In the genomic region with DNA sequence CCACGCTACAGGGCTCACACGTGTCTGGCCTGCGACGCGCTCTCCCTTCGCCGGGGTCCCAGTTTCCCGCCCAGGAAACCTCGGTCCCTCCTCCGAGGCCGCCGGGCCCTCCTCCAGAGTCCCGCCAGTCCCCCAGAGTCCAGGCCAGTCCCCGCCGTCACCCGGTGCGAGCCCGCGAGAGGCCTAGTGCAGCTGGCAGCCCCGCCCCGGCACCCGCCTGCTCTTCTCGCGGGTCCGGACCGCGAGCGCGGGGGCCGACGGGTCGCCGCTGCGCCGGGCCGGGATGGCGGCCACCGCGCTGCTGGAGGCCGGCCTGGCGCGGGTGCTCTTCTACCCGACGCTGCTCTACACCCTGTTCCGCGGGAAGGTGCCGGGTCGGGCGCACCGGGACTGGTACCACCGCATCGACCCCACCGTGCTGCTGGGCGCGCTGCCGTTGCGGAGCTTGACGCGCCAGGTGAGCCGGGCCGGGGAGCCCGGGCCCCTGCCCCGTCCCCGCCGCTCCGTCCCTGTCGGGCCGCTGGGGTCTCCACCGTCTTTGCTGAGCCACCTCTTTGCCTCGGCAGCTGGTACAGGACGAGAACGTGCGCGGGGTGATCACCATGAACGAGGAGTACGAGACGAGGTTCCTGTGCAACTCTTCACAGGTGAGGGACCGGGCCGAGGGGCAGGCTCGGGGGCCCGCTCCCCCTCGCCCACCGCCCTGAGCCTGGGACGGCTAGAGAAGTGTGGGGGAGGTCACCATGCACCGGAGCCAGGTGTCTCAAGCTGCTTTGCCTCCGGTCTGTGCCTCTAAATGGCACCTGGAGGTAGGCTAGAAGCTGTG, we compare ENCODE assay signal across 8 cellular contexts. TPM values are rescaled to one million over a fixed set of nuclear protein-coding genes. Genes with fewer than 3 reads are reported as not detected.
DNase-seq lines count a peak whose midpoint lies in the region; ATAC-seq lines count a peak whose summit lies in the region.

A gene with protein sequence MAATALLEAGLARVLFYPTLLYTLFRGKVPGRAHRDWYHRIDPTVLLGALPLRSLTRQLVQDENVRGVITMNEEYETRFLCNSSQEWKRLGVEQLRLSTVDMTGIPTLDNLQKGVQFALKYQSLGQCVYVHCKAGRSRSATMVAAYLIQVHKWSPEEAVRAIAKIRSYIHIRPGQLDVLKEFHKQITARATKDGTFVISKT (plus strand): TSS at position 260 of the 826 bp plus-strand sequence. CDS start 24 bp downstream, at position 284.

- H3K9me3 Mint-ChIP-seq in activated CD4-positive, alpha-beta memory T cell treated with anti-CD3 and anti-CD28 coated beads, Interleukin-2, amount 10 ng/mL, durations not matched to agents 7 days and 5 days, result no peaks in the 10 kb centered on the region
- H3K9me3 Mint-ChIP-seq in memory B cell, result no peaks in the 10 kb centered on the region

- H3K27me3 ChIP-seq in effector memory CD4-positive, alpha-beta T cell (replicated peaks; ENCODE audit: control insufficient read depth, insufficient read depth, low read length, poor library complexity, severe bottlenecking), result no peaks in the 10 kb centered on the region

- no peaks in the 10 kb centered on the region for H3K27me3 Mint-ChIP-seq in activated CD4-positive, alpha-beta memory T cell treated with anti-CD3 and anti-CD28 coated beads, Interleukin-2, amount 10 ng/mL, durations not matched to agents 7 days and 5 days
- no peaks in the 10 kb centered on the region for H3K27me3 Mint-ChIP-seq in memory B cell

- H3K36me3 Mint-ChIP-seq in activated CD4-positive, alpha-beta memory T cell treated with anti-CD3 and anti-CD28 coated beads, Interleukin-2, amount 10 ng/mL, durations not matched to agents 7 days and 5 days (ENCODE audit: low read depth), result peaks cover 6% of the 10 kb centered on the region
- no peaks in the 10 kb centered on the region for H3K36me3 Mint-ChIP-seq in memory B cell

- H3K4me1 ChIP-seq in effector memory CD4-positive, alpha-beta T cell (ENCODE audit: control insufficient read depth, insufficient read depth, low read length, poor library complexity, severe bottlenecking), result peaks cover 16% of the 10 kb centered on the region

- CTCF ChIA-PET in activated CD4-positive, alpha-beta memory T cell treated with anti-CD3 and anti-CD28 coated beads, Interleukin-2, amount 10 ng/mL, durations not matched to agents 7 days and 5 days (lab: Charles Lee), result interaction anchor here (1.1 to 2.0 kb wide), 8 partner anchors 10 to 294 kb away, joined by 3 to 12 read pairs (median 6); a partner anchor contains a TSS

- peaks cover 25% of the 10 kb centered on the region for H3K4me1 Mint-ChIP-seq in activated CD4-positive, alpha-beta memory T cell treated with anti-CD3 and anti-CD28 coated beads, Interleukin-2, amount 10 ng/mL, durations not matched to agents 7 days and 5 days
- peaks cover 10% of the 10 kb centered on the region for H3K4me1 Mint-ChIP-seq in memory B cell

- peak within 1 kb of the TSS; percentile 79 for H3K4me3 Mint-ChIP-seq in activated CD4-positive, alpha-beta memory T cell treated with anti-CD3 and anti-CD28 coated beads, Interleukin-2, amount 10 ng/mL, durations not matched to agents 7 days and 5 days
- peak within 1 kb of the TSS; percentile 84 for H3K4me3 Mint-ChIP-seq in memory B cell

- POLR2A ChIA-PET in activated CD4-positive, alpha-beta memory T cell treated with anti-CD3 and anti-CD28 coated beads, Interleukin-2, amount 10 ng/mL, durations not matched to agents 7 days and 5 days (lab: Charles Lee), result interaction anchor here (0.7 to 4.3 kb wide), 17 partner anchors 8 to 351 kb away, joined by 3 to 85 read pairs (median 4); a partner anchor contains a TSS

- H3K27ac Mint-ChIP-seq in activated CD4-positive, alpha-beta memory T cell treated with anti-CD3 and anti-CD28 coated beads, Interleukin-2, amount 10 ng/mL, durations not matched to agents 7 days and 5 days, result peak within 1 kb of the TSS; percentile 65
- peak within 1 kb of the TSS; percentile 61 for H3K27ac Mint-ChIP-seq in memory B cell

- H3K27ac ChIP-seq in effector memory CD4-positive, alpha-beta T cell (ENCODE audit: insufficient read depth, low read length, poor library complexity, severe bottlenecking), result peak within 1 kb of the TSS; percentile 72

- ATAC-seq in GM18517 (IDR thresholded peaks at IDR 0.05; ENCODE audit: unreplicated experiment) (peak; percentile 64), HG03039 (IDR thresholded peaks at IDR 0.05; ENCODE audit: unreplicated experiment) (peak; percentile 86), memory B cell (ENCODE audit: low read depth) (peak; percentile 91)

- in situ Hi-C loops in ACHN (cut with HindIII; ENCODE audit: low pct_ligation_motif_present, low pct_unique_long_range_greater_than_20kb, low sequenced_read_pairs), result no loop called here

- DNase-seq in ACHN, result peak; percentile 75
- peak; percentile 55 for DNase-seq in NCI-H446 treated with DMSO at 0.1 percent for 48 hours (lab: John Stamatoyannopoulos, UW)
- peak; percentile 72 for DNase-seq in activated CD4-positive, alpha-beta memory T cell treated with anti-CD3 and anti-CD28 coated beads, Interleukin-2, amount 10 ng/mL, durations not matched to agents 7 days and 5 days
- peak; percentile 28 to 34 (median 31) for DNase-seq in effector memory CD4-positive, alpha-beta T cell
- DNase-seq in memory B cell (ENCODE audit: low spot score in 2 of 2), result peak; percentile 45 to 55
- peak; percentile 31 to 45 for DNase-seq in stimulated activated CD8-positive, alpha-beta memory T cell treated with anti-CD3 and anti-CD28 coated beads, Interleukin-2, amount 100 ng/mL, for 1 hour (ENCODE audit: low read depth in 2 of 2)

- H3K9me3 ChIP-seq in effector memory CD4-positive, alpha-beta T cell (ENCODE audit: control insufficient read depth, low read length), result no peaks in the 10 kb centered on the region

- peak within 1 kb of the TSS; percentile 92 for H3K4me3 ChIP-seq in effector memory CD4-positive, alpha-beta T cell (ENCODE audit: insufficient read depth, low read depth, low read length, poor library complexity, severe bottlenecking)

- peaks cover 6% of the 10 kb centered on the region for H3K36me3 ChIP-seq in effector memory CD4-positive, alpha-beta T cell (ENCODE audit: control insufficient read depth, insufficient read depth, low read length)

RNA-seq across cellular contexts. Expression of the gene that starts here (rescaled TPM):
- total RNA-seq in activated CD4-positive, alpha-beta memory T cell treated with anti-CD3 and anti-CD28 coated beads, Interleukin-2, amount 10 ng/mL, durations not matched to agents 7 days and 5 days, result 10 to 100 TPM; 42.3 to 45.2 TPM

Comparison
In these comparisons a context has a peak if more than half of its experiments do, and no peak if none do; other contexts are left out.
1. Peak in every context shown above with its lines: DNase-seq, ATAC-seq, H3K4me3 ChIP-seq and H3K27ac ChIP-seq.